ENCODE assay signal across 7 cellular contexts in genomic region chr22:20877715-20878114, GRCh38.
"Had no signal": no experiment of that assay in that cellular context is flagged by ENCODE, and none has a peak within 500 bp of the region (broad histone marks: within the 10 kb centered on the region; RNA-seq: fewer than 3 reads in every experiment).

No MANE protein-coding gene starts in this region.

- H3K4me3 ChIP-seq: GM23248 had no signal

- H3K27ac ChIP-seq: GM23248, KMS-11 had no signal

- DNase-seq: GM23248, GOT3, H7, HCEC 1CT, IMR-90, KBM-7 had no signal
